In the genomic region with DNA sequence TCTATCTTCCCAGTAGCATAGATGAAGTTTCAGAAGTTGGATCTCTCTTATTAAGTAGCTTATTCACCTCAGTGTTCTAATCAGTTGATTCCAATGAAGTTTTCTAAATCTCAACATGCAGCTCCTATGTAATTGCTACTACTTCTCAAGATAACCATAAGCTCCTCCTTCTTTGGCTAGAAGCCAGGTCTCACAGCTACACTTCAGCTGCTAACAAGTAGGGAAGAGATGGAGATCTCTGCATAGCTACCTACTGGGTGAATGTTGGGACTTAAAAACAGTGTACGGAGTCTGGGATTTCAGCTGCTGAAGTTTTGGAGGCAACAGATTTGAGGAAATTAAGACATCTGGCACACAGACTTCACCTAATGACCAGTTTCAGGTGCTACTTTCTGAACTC, we compare ENCODE assay signal across 22 cellular contexts.
DNase-seq lines count a peak whose midpoint lies in the region; ATAC-seq and TF ChIP-seq lines count a peak whose summit lies in the region.
"Had no signal": no experiment of that assay in that cellular context is flagged by ENCODE, and none has a peak within 500 bp of the region (broad histone marks: within the 10 kb centered on the region; RNA-seq: fewer than 3 reads in every experiment).

No MANE protein-coding gene starts in this region.

- peak; percentile 2 for DNase-seq in Caki2 (ENCODE audit: low read depth)
- peak; percentile 24 for DNase-seq in RPMI7951 (ENCODE audit: low read depth)
- DNase-seq in fibroblast of the aortic adventitia (ENCODE audit: low read depth), result peak; percentile 45
- DNase-seq in Right ventricle myocardium superior, result no peak
- DNase-seq in activated T-cell treated with anti-CD3 and anti-CD28 coated beads, Interleukin-2, amount 50 U/mL, for 1 hour, result no peak
- no peak for DNase-seq in T-helper 2 cell treated with Interferon-gamma antibody and Interleukin-4, amounts not matched to agents 5 μg/mL and 100 μg/mL, for 36 hours (ENCODE audit: low spot score)
- DNase-seq in pons (ENCODE audit: low spot score), result no peak
- DNase-seq: activated CD4-positive, alpha-beta T cell treated with anti-CD3 and anti-CD28 coated beads, Interleukin-2, amount 50 U/mL, for 1 hour; activated naive CD4-positive, alpha-beta T cell treated with anti-CD3 and anti-CD28 coated beads for 36 hours; activated T-cell treated with anti-CD3 and anti-CD28 coated beads for 4 hours; Calu3; dorsolateral prefrontal cortex; esophagus squamous epithelium; H9; hypothalamus; left cardiac atrium; NCI-H1092; right lobe of liver; SK-N-SH; stimulated activated CD4-positive, alpha-beta T cell treated with anti-CD3 and anti-CD28 coated beads, Interleukin-1b, Interleukin-23, amount 100 ng/mL, for 48 hours had no signal

- H3K4me1 Mint-ChIP-seq in T-helper 2 cell treated with Interferon-gamma antibody and Interleukin-4, amounts not matched to agents 5 μg/mL and 100 μg/mL, for 36 hours (ENCODE audit: low read depth), result no peaks in the 10 kb centered on the region
- H3K4me1 Mint-ChIP-seq: brain had no signal

- H3K4me3 Mint-ChIP-seq in T-helper 2 cell treated with Interferon-gamma antibody and Interleukin-4, amounts not matched to agents 5 μg/mL and 100 μg/mL, for 36 hours, result no peak overlapping the region
- H3K4me3 Mint-ChIP-seq: activated naive CD4-positive, alpha-beta T cell treated with anti-CD3 and anti-CD28 coated beads for 36 hours; brain; H9 had no signal

- no peak overlapping the region for H3K27ac Mint-ChIP-seq in T-helper 2 cell treated with Interferon-gamma antibody and Interleukin-4, amounts not matched to agents 5 μg/mL and 100 μg/mL, for 36 hours
- H3K27ac Mint-ChIP-seq: activated naive CD4-positive, alpha-beta T cell treated with anti-CD3 and anti-CD28 coated beads for 36 hours; brain; H9 had no signal

- no peak for TF ChIP-seq EP300 in Ishikawa (IDR thresholded peaks at IDR 0.05; ENCODE audit: borderline replicate concordance)

- no peak overlapping the region for H3K4me3 ChIP-seq in fibroblast of the aortic adventitia (ENCODE audit: low read depth, low read length)
- H3K4me3 ChIP-seq: dorsolateral prefrontal cortex, esophagus squamous epithelium, right lobe of liver had no signal

- intact Hi-C loops in Right ventricle myocardium superior (cut with DNase I), result no loop called here

- H3K27me3 Mint-ChIP-seq in T-helper 2 cell treated with Interferon-gamma antibody and Interleukin-4, amounts not matched to agents 5 μg/mL and 100 μg/mL, for 36 hours (ENCODE audit: low read depth), result no peaks in the 10 kb centered on the region
- H3K27me3 Mint-ChIP-seq: brain had no signal

- TF ChIP-seq CTCF in fibroblast of the aortic adventitia (IDR thresholded peaks at IDR 0.05; ENCODE audit: insufficient read depth, low read length), result no peak

- in situ Hi-C loops in Caki2 (cut with HindIII; ENCODE audit: low pct_unique_long_range_greater_than_20kb, low sequenced_read_pairs), result no loop called here

- ATAC-seq in Right ventricle myocardium superior (ENCODE audit: poor library complexity), result no peak
- ATAC-seq: right lobe of liver had no signal

- no peaks in the 10 kb centered on the region for H3K36me3 Mint-ChIP-seq in T-helper 2 cell treated with Interferon-gamma antibody and Interleukin-4, amounts not matched to agents 5 μg/mL and 100 μg/mL, for 36 hours (ENCODE audit: low read depth)
- H3K36me3 Mint-ChIP-seq: brain had no signal

- peaks cover 20% of the 10 kb centered on the region for H3K9me3 Mint-ChIP-seq in T-helper 2 cell treated with Interferon-gamma antibody and Interleukin-4, amounts not matched to agents 5 μg/mL and 100 μg/mL, for 36 hours
- H3K9me3 Mint-ChIP-seq: activated naive CD4-positive, alpha-beta T cell treated with anti-CD3 and anti-CD28 coated beads for 36 hours; H9 had no signal

- no peak for TF ChIP-seq RAD21 in Ishikawa (IDR thresholded peaks at IDR 0.05; ENCODE audit: low read depth)

TF ChIP-seq in Ishikawa, 13 proteins besides CTCF, POLR2A, EP300 and RAD21:
- peak; percentile 26; the same call in 1 of the 2 replicates for TF ChIP-seq NFIC (IDR thresholded peaks at IDR 0.05)
- no peak for TF ChIP-seq YY1 (IDR thresholded peaks at IDR 0.05; ENCODE audit: low read depth)
- no peak for TF ChIP-seq TCF12 (IDR thresholded peaks at IDR 0.05; ENCODE audit: low read depth)

Comparison
In these comparisons a context has a peak if more than half of its experiments do, and no peak if none do; other contexts are left out.
1. DNase-seq: peak in Caki2 (single experiment), RPMI7951 (single experiment) and fibroblast of the aortic adventitia (single experiment); none in Right ventricle myocardium superior (single experiment), activated T-cell treated with anti-CD3 and anti-CD28 coated beads, Interleukin-2, amount 50 U/mL, for 1 hour (single experiment), T-helper 2 cell treated with Interferon-gamma antibody and Interleukin-4, amounts not matched to agents 5 μg/mL and 100 μg/mL, for 36 hours (single experiment) and pons (single experiment).